ENCODE assay signal across 8 cellular contexts in the genomic region with DNA sequence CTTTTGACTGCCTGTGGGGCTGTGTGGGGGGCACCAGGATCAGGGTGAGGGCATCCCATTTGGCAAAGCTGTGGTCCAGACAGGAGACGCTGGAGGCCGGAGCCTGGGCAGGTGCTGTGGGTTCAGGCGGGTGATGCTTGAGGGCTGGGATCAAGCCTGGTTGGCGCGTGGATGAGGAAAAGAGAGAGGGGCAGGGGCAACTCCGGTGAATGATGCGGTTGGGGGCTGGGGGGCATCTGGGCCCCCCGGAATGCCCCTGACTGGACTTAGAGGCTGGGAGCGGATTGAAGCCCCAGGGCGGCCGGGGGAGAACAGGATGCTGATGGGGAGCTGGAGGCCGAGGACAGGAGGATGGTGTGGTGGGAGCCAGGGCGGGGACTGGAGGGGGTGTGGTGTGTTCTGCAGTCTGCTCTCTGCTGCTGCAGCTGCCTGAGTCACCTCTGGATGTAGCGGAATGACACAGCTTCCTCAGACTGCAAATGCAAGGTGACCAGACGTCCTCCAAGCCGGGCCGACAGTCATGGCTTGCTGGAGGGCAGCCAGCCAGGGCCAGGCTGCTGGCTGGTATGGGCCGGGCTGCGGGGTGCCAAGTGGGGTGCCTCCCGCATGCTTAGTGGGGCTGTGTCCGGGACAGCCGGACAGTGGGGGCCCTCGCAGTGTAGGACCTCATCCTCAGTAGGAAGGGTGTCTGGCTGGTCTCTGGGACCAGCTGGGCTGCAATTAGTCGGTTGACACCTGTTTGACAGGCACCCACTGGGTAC. TPM values are rescaled to one million over a fixed set of nuclear protein-coding genes. Genes with fewer than 3 reads are reported as not detected.
DNase-seq lines count a peak whose midpoint lies in the region; ATAC-seq and TF ChIP-seq lines count a peak whose summit lies in the region.

No MANE protein-coding gene starts in this region.

- no peaks in the 10 kb centered on the region for H3K36me3 Mint-ChIP-seq in activated naive CD8-positive, alpha-beta T cell
- H3K36me3 Mint-ChIP-seq in progenitor cell of endocrine pancreas (ENCODE audit: insufficient read depth): peaks cover 1% of the 10 kb centered on the region

- peak overlapping the region; percentile 96 for H3K27ac ChIP-seq in right cardiac atrium (ENCODE audit: low read length)

- H3K27me3 ChIP-seq in right cardiac atrium (ENCODE audit: control insufficient read depth, insufficient read depth): no peaks in the 10 kb centered on the region

- intact Hi-C loops in right cardiac atrium (cut with DNase I): no loop called here

- peaks cover 10% of the 10 kb centered on the region for H3K4me1 ChIP-seq in right cardiac atrium (ENCODE audit: control insufficient read depth, insufficient read depth, low read length)

- ATAC-seq in right cardiac atrium (peak in 1 of 2 donors; percentile 4), GM19035 (IDR thresholded peaks at IDR 0.05; ENCODE audit: unreplicated experiment) (no peak)

- 68% methylated on average over 24 of the region's 24 CpGs for WGBS in right cardiac atrium

- H3K27ac Mint-ChIP-seq in activated naive CD8-positive, alpha-beta T cell: peak overlapping the region; percentile 94
- H3K27ac Mint-ChIP-seq in progenitor cell of endocrine pancreas: no peak overlapping the region

- no peak for TF ChIP-seq CTCF in progenitor cell of endocrine pancreas (IDR thresholded peaks at IDR 0.05; ENCODE audit: unreplicated experiment)

- no peak overlapping the region for H3K4me3 ChIP-seq in right cardiac atrium (ENCODE audit: low read length)

- H3K9me3 Mint-ChIP-seq in activated naive CD8-positive, alpha-beta T cell (ENCODE audit: low read depth): no peaks in the 10 kb centered on the region
- no peaks in the 10 kb centered on the region for H3K9me3 Mint-ChIP-seq in progenitor cell of endocrine pancreas (ENCODE audit: low read depth)

- H3K9me3 ChIP-seq in right cardiac atrium (ENCODE audit: control insufficient read depth, low read length): no peaks in the 10 kb centered on the region

- no peaks in the 10 kb centered on the region for H3K27me3 Mint-ChIP-seq in activated naive CD8-positive, alpha-beta T cell
- H3K27me3 Mint-ChIP-seq in progenitor cell of endocrine pancreas: no peaks in the 10 kb centered on the region

- peaks cover 21% of the 10 kb centered on the region for H3K4me1 Mint-ChIP-seq in activated naive CD8-positive, alpha-beta T cell (ENCODE audit: low read depth)
- peaks cover 34% of the 10 kb centered on the region for H3K4me1 Mint-ChIP-seq in progenitor cell of endocrine pancreas (ENCODE audit: low read depth)

- DNase-seq in EH (ENCODE audit: low read depth) (peak; percentile 95), HuH-7.5 (ENCODE audit: low spot score) (peak; percentile 66), right cardiac atrium (peak; percentile 54 to 77 (median 69)), progenitor cell of endocrine pancreas (ENCODE audit: low spot score, unreplicated experiment) (no peak), NCI-H128 (lab: John Stamatoyannopoulos, UW; ENCODE audit: unreplicated experiment) (no peak)
- peak; percentile 35 for DNase-seq in stimulated activated CD8-positive, alpha-beta memory T cell treated with anti-CD3 and anti-CD28 coated beads, Interleukin-4, amount 100 ng/mL, for 24 hours (ENCODE audit: low read depth)

- H3K4me3 Mint-ChIP-seq in activated naive CD8-positive, alpha-beta T cell: peak overlapping the region; percentile 92
- H3K4me3 Mint-ChIP-seq in progenitor cell of endocrine pancreas (ENCODE audit: low read depth): no peak overlapping the region

RNA-seq across cellular contexts. Expression of a gene that starts 3.2 kb away (rescaled TPM):
- total RNA-seq in right cardiac atrium: 10 to 100 TPM; 43.6 to 69.3 (median 55.9) TPM
- 73.8 TPM for polyA plus RNA-seq in right cardiac atrium
- 21.5 and 26.2 TPM in 2 replicates for total RNA-seq in progenitor cell of endocrine pancreas

RNA-seq across cellular contexts. Expression of a gene that starts 22.3 kb away (rescaled TPM):
- total RNA-seq in right cardiac atrium: under 1 TPM in 3 of 4 donors, not detected in 1; 0.26 to 0.62 (median 0.49) TPM
- 0.38 TPM for polyA plus RNA-seq in right cardiac atrium
- total RNA-seq in progenitor cell of endocrine pancreas: 7.4 and 8.6 TPM in 2 replicates

RNA-seq across cellular contexts. Expression of a gene that starts 29.6 kb away (rescaled TPM):
- 10 to 100 TPM; 30.6 to 48.3 (median 46.3) TPM for total RNA-seq in right cardiac atrium
- polyA plus RNA-seq in right cardiac atrium: 39.0 TPM
- total RNA-seq in progenitor cell of endocrine pancreas: 145 and 150 TPM in 2 replicates

RNA-seq across cellular contexts. Expression of a gene that starts 36.1 kb away (rescaled TPM):
- total RNA-seq in right cardiac atrium (10 to 100 TPM; 11.6 to 16.2 (median 13.9) TPM), progenitor cell of endocrine pancreas (29.1 and 32.1 TPM in 2 replicates)
- 27.6 TPM for polyA plus RNA-seq in right cardiac atrium

Comparison
In these comparisons a context has a peak if more than half of its experiments do, and no peak if none do; other contexts are left out.
1. DNase-seq: peak in EH (single experiment), HuH-7.5 (single experiment), right cardiac atrium (3 of 3) and stimulated activated CD8-positive, alpha-beta memory T cell treated with anti-CD3 and anti-CD28 coated beads, Interleukin-4, amount 100 ng/mL, for 24 hours (single experiment); none in progenitor cell of endocrine pancreas (single experiment) and NCI-H128 (single experiment).